In the genomic region with DNA sequence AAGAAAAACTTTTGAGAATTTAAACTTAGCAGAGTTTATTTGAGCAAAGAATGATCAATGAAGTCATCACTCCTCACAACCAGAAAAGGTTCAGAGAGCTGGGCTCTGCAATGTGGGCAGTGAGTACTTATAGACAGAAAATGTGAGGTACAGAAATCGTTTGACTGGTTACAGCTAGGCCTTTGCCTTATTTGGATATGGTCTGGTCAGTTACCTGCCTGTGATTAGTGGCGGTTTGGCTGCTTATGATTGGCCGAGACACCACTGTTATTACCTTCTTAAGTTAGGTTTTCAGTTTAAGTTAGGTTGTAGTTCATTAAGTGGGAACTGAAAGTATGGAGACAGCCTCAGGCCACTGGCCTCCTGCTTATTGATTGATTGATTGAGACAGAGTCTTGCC, we compare ENCODE assay signal across 30 cellular contexts.
"Had no signal": no experiment of that assay in that cellular context is flagged by ENCODE, and none has a peak within 500 bp of the region (broad histone marks: within the 10 kb centered on the region; RNA-seq: fewer than 3 reads in every experiment).

No MANE protein-coding gene starts in this region.

- H3K4me3 ChIP-seq: esophagus muscularis mucosa, gastrocnemius medialis, heart left ventricle had no signal

- ATAC-seq: activated CD4-positive, alpha-beta T cell treated with anti-CD3 and anti-CD28 coated beads for 36 hours; activated T-cell treated with anti-CD3 and anti-CD28 coated beads, Interleukin-2, amount 50 U/mL, for 72 hours; effector memory CD8-positive, alpha-beta T cell; foreskin keratinocyte; gastrocnemius medialis had no signal

- H3K27ac ChIP-seq: brain microvascular endothelial cell, esophagus muscularis mucosa, foreskin keratinocyte, gastrocnemius medialis, heart left ventricle had no signal

- H3K9me3 ChIP-seq: esophagus muscularis mucosa, gastrocnemius medialis had no signal

- FAIRE-seq: astrocyte, bronchial epithelial cell, colon had no signal

- H3K36me3 ChIP-seq: brain microvascular endothelial cell, esophagus muscularis mucosa, gastrocnemius medialis, heart left ventricle had no signal

- DNase-seq: activated CD4-positive, alpha-beta memory T cell treated with anti-CD3 and anti-CD28 coated beads, Interleukin-2, amount 10 ng/mL, durations not matched to agents 7 days and 5 days; activated CD4-positive, alpha-beta T cell treated with anti-CD3 and anti-CD28 coated beads for 36 hours; activated CD4-positive, alpha-beta T cell treated with anti-CD3 and anti-CD28 coated beads, Interleukin-2, amount 10 ng/mL, durations not matched to agents 24 days and 14 days; activated CD4-positive, alpha-beta T cell treated with anti-CD3 and anti-CD28 coated beads, Interleukin-2, amount 50 U/mL, for 4 hours; activated CD4-positive, CD25-positive, alpha-beta regulatory T cell; activated CD4-positive, CD25-positive, alpha-beta regulatory T cell treated with anti-CD3 and anti-CD28 coated beads, Interleukin-2, amount 50 U/mL, for 72 hours; activated CD8-positive, alpha-beta memory T cell treated with anti-CD3 and anti-CD28 coated beads, Interleukin-2, amount 50 U/mL, for 48 hours; activated gamma-delta T cell; activated naive CD4-positive, alpha-beta T cell; activated naive CD4-positive, alpha-beta T cell treated with anti-CD3 and anti-CD28 coated beads, Interleukin-2, amount 50 U/mL, for 16 hours; activated T-cell treated with anti-CD3 and anti-CD28 coated beads for 4 hours; activated T-cell treated with anti-CD3 and anti-CD28 coated beads, Interleukin-2, amount 50 U/mL, for 24 hours; activated T-cell treated with anti-CD3 and anti-CD28 coated beads, Interleukin-2, amount 50 U/mL, for 72 hours; amniotic stem cell; anterior cingulate cortex; brain microvascular endothelial cell; cortex of kidney; dermis blood vessel endothelial cell; effector CD4-positive, alpha-beta T cell; effector memory CD8-positive, alpha-beta T cell; erythroblast; foreskin keratinocyte; gastrocnemius medialis; glutamatergic neuron; heart left ventricle; T-helper 2 cell had no signal

- H3K27me3 ChIP-seq: brain microvascular endothelial cell, esophagus muscularis mucosa, foreskin keratinocyte, gastrocnemius medialis, heart left ventricle had no signal
